22 cellular contexts compared by ENCODE assay signal in the genomic region with DNA sequence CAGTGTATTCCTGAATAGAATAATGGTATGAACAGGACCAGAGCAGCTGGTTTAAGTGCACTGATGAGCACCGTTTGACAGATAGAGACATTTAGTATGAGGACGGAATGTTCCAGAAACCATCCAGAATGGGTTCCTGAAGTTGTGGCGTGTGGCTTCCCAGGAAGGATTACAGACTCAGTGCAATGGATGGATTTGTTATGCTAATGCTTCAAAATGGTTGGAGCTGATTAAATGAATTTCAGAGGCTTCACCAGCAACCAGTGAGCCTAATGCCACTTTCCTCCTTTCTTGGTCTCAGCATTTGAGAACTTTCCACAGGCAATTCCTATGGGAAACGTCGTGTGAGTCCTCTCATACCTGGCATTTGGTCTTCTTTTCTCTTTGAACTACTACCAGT. TPM values are rescaled to one million over a fixed set of nuclear protein-coding genes. Genes with fewer than 3 reads are reported as not detected.
DNase-seq lines count a peak whose midpoint lies in the region; ATAC-seq, FAIRE-seq and TF ChIP-seq lines count a peak whose summit lies in the region.
"Had no signal": no experiment of that assay in that cellular context is flagged by ENCODE, and none has a peak within 500 bp of the region (broad histone marks: within the 10 kb centered on the region; RNA-seq: fewer than 3 reads in every experiment).

No MANE protein-coding gene starts in this region.

- H4K20me1 ChIP-seq in SK-N-SH (ENCODE audit: insufficient read depth) (peaks cover 22% of the 10 kb centered on the region; the same call in 1 of the 2 replicates), H1 (replicated peaks in 1 of 2; ENCODE audit: control insufficient read depth in 1 of 2, insufficient read depth in 2 of 2, low read length in 2 of 2) (peaks cover 2 to 3% of the 10 kb centered on the region in 2 experiments), neural progenitor cell (ENCODE audit: low read depth) (peaks cover 32% of the 10 kb centered on the region)

- H2BK15ac ChIP-seq in H1 (ENCODE audit: low read length), result no peak overlapping the region

- H3K9me3 ChIP-seq in SK-N-SH, result no peaks in the 10 kb centered on the region
- no peaks in the 10 kb centered on the region for H3K9me3 ChIP-seq in H1 (ENCODE audit: insufficient read depth in 2 of 2, low read depth in 1 of 2, low read length in 1 of 2)
- H3K9me3 ChIP-seq in neural progenitor cell (ENCODE audit: low read depth), result no peaks in the 10 kb centered on the region
- H3K9me3 ChIP-seq: gastrocnemius medialis, thyroid gland had no signal

- peaks cover 100% of the 10 kb centered on the region for H3K79me2 ChIP-seq in SK-N-SH (ENCODE audit: insufficient read depth)
- H3K79me2 ChIP-seq in H1 (ENCODE audit: control insufficient read depth in 1 of 2, insufficient read depth in 2 of 2, low read length in 2 of 2), result no peaks in the 10 kb centered on the region
- H3K79me2 ChIP-seq in neural progenitor cell (ENCODE audit: low read depth), result no peaks in the 10 kb centered on the region

- peak overlapping the region in 1 of 2 experiments; percentile 92; a peak in 1 of 4 replicates for H3K4me3 ChIP-seq in SK-N-SH (ENCODE audit: low read depth in 2 of 2, low read length in 1 of 2)
- H3K4me3 ChIP-seq in H1 (ENCODE audit: extremely low read depth in 1 of 4, insufficient read depth in 2 of 4, low read depth in 3 of 4, low read length in 4 of 4), result peak overlapping the region in 1 of 4 experiments; percentile 48; a peak in 1 of 8 replicates
- H3K4me3 ChIP-seq in neural progenitor cell, result peak overlapping the region; percentile 36
- H3K4me3 ChIP-seq: cardiac muscle cell, gastrocnemius medialis, PC-9, thyroid gland had no signal

- no peaks in the 10 kb centered on the region for H3K9me3 Mint-ChIP-seq in activated T-cell treated with anti-CD3 and anti-CD28 coated beads, Interleukin-2, amount 50 U/mL, for 72 hours
- no peaks in the 10 kb centered on the region for H3K9me3 Mint-ChIP-seq in activated T-cell treated with anti-CD3 and anti-CD28 coated beads, Interleukin-2, amount 50 U/mL, for 4 hours
- H3K9me3 Mint-ChIP-seq in neural progenitor cell, result no peaks in the 10 kb centered on the region

- H3K4me3 Mint-ChIP-seq in activated T-cell treated with anti-CD3 and anti-CD28 coated beads, Interleukin-2, amount 50 U/mL, for 72 hours, result peak overlapping the region; percentile 65 to 69
- no peak overlapping the region for H3K4me3 Mint-ChIP-seq in activated T-cell treated with anti-CD3 and anti-CD28 coated beads, Interleukin-2, amount 50 U/mL, for 4 hours
- no peak overlapping the region for H3K4me3 Mint-ChIP-seq in neural progenitor cell
- H3K4me3 Mint-ChIP-seq: stimulated activated naive B cell treated with anti-CD40 and anti-IgM and Interleukin-4, amounts not matched to agents 10 μg/mL and 1 μg/mL and 100 μg/mL, for 72 hours had no signal

- H3K23me2 ChIP-seq in H1 (ENCODE audit: low read depth, low read length), result peaks cover 9% of the 10 kb centered on the region; the same call in 1 of the 2 replicates

- DNase-seq in activated T-cell treated with anti-CD3 and anti-CD28 coated beads, Interleukin-2, amount 50 U/mL, for 72 hours, result no peak
- no peak for DNase-seq in activated T-cell treated with anti-CD3 and anti-CD28 coated beads, Interleukin-2, amount 50 U/mL, for 4 hours
- DNase-seq in SK-N-SH, result no peak
- no peak for DNase-seq in H1 (ENCODE audit: low read depth in 1 of 2, low spot score in 2 of 2)
- peak; percentile 28 for DNase-seq in neural progenitor cell (ENCODE audit: low spot score)
- no peak for DNase-seq in COLO829 (ENCODE audit: low spot score)
- no peak for DNase-seq in KG1 (lab: John Stamatoyannopoulos, UW)
- DNase-seq: amniotic stem cell; gastrocnemius medialis; NCI-H2029 treated with DMSO at 0.1 percent for 48 hours; NCI-H446; PC-9; SHP77 treated with DMSO at 0.1 percent for 48 hours; stimulated activated naive B cell treated with anti-CD40 and anti-IgM and Interleukin-4, amounts not matched to agents 10 μg/mL and 1 μg/mL and 100 μg/mL, for 72 hours; thyroid gland had no signal

- TF ChIP-seq CTCF in SK-N-SH (IDR thresholded peaks at IDR 0.05) (no peak), H1 (IDR thresholded peaks at IDR 0.05; ENCODE audit: control extremely low read depth in 1 of 3, insufficient read depth in 1 of 3, low read depth in 1 of 3, low read length in 3 of 3) (no peak), neural progenitor cell (IDR thresholded peaks at IDR 0.05) (no peak)

- no peak overlapping the region for H3K23ac ChIP-seq in H1 (ENCODE audit: insufficient read length)

- H3K27ac Mint-ChIP-seq in activated T-cell treated with anti-CD3 and anti-CD28 coated beads, Interleukin-2, amount 50 U/mL, for 72 hours, result peak overlapping the region; percentile 86
- no peak overlapping the region for H3K27ac Mint-ChIP-seq in neural progenitor cell
- H3K27ac Mint-ChIP-seq: progenitor cell of endocrine pancreas; stimulated activated naive B cell treated with anti-CD40 and anti-IgM and Interleukin-4, amounts not matched to agents 10 μg/mL and 1 μg/mL and 100 μg/mL, for 72 hours had no signal

- no peak; the same call in 1 of the 2 replicates for TF ChIP-seq RAD21 in SK-N-SH (IDR thresholded peaks at IDR 0.05; ENCODE audit: low read length)
- TF ChIP-seq RAD21 in H1 (IDR thresholded peaks at IDR 0.05 in 1 of 2, conservative IDR thresholded peaks at IDR 0.05 in 1 of 2; ENCODE audit: low read depth in 2 of 2, low read length in 2 of 2), result no peak

- POLR2A ChIA-PET in SK-N-SH (lab: Yijun Ruan, JAX) (interaction anchor here (0.7 to 1.4 kb wide), 3 partner anchors 15 to 52 kb away, joined by 3 to 10 read pairs (median 7); no protein-coding TSS in a partner anchor), H1 (lab: Charles Lee; ENCODE audit: partially characterized antibody) (interaction anchor here (0.6 to 2.6 kb wide), 3 partner anchors 10 to 267 kb away, joined by 3 to 10 read pairs (median 5); no protein-coding TSS in a partner anchor)

- 35% methylated on average over 5 of the region's 5 CpGs for WGBS in SK-N-SH (ENCODE audit: low lambda C conversion rate)
- WGBS in H1 (ENCODE audit: extremely low coverage in 1 of 2, insufficient coverage in 1 of 2, insufficient read length in 1 of 2, insufficient replicate concordance in 2 of 2, low coverage in 1 of 2, low lambda C conversion rate in 2 of 2, missing lambda C conversion rate in 1 of 2), 2 experiments, result 7% methylated on average over 5 of the region's 5 CpGs; no CpG with 5 or more reads in 1 of the 2 experiments

- no peaks in the 10 kb centered on the region for H3K27me3 Mint-ChIP-seq in activated T-cell treated with anti-CD3 and anti-CD28 coated beads, Interleukin-2, amount 50 U/mL, for 72 hours (ENCODE audit: low read depth)
- no peaks in the 10 kb centered on the region for H3K27me3 Mint-ChIP-seq in activated T-cell treated with anti-CD3 and anti-CD28 coated beads, Interleukin-2, amount 50 U/mL, for 4 hours (ENCODE audit: low read depth)
- peaks cover 55% of the 10 kb centered on the region for H3K27me3 Mint-ChIP-seq in neural progenitor cell (ENCODE audit: insufficient read depth, low read depth)

- H3K79me1 ChIP-seq in H1 (ENCODE audit: low read depth, low read length), result no peaks in the 10 kb centered on the region

- no peak overlapping the region for H2BK12ac ChIP-seq in H1 (ENCODE audit: low read depth, low read length)

- H3K9me2 ChIP-seq in SK-N-SH, result no peaks in the 10 kb centered on the region

- no peak overlapping the region for H3K18ac ChIP-seq in H1 (ENCODE audit: extremely low read depth, low read length)

- H2BK20ac ChIP-seq in H1 (ENCODE audit: low read length), result no peak overlapping the region

- no peak overlapping the region for H2AFZ ChIP-seq in SK-N-SH (ENCODE audit: low read depth)
- H2AFZ ChIP-seq in H1 (ENCODE audit: low read length), result no peak overlapping the region
- H2AFZ ChIP-seq in neural progenitor cell (replicated peaks), result no peak overlapping the region
- H2AFZ ChIP-seq: PC-9 had no signal

- no peak overlapping the region for H3K4ac ChIP-seq in H1 (replicated peaks; ENCODE audit: insufficient read length, low read depth, low read length)

- H2BK120ac ChIP-seq in H1 (replicated peaks; ENCODE audit: low read depth, low read length), result no peak overlapping the region

- no peak for TF ChIP-seq EP300 in SK-N-SH (IDR thresholded peaks at IDR 0.05; ENCODE audit: borderline replicate concordance in 1 of 2, low read depth in 1 of 2, low read length in 1 of 2)
- no peak for TF ChIP-seq EP300 in H1 (IDR thresholded peaks at IDR 0.05; ENCODE audit: borderline replicate concordance in 1 of 2, low read depth in 2 of 2, low read length in 2 of 2)

- ATAC-seq in activated T-cell treated with anti-CD3 and anti-CD28 coated beads, Interleukin-2, amount 50 U/mL, for 72 hours (replicated peaks in 1 of 2), result no peak
- ATAC-seq in activated T-cell treated with anti-CD3 and anti-CD28 coated beads, Interleukin-2, amount 50 U/mL, for 4 hours, result no peak
- no peak for ATAC-seq in GM19455 (IDR thresholded peaks at IDR 0.05; ENCODE audit: unreplicated experiment)
- ATAC-seq: esophagus mucosa; gastrocnemius medialis; stimulated activated naive B cell treated with anti-CD40 and anti-IgM and Interleukin-4, amounts not matched to agents 10 μg/mL and 1 μg/mL and 100 μg/mL, for 72 hours had no signal

- no peak overlapping the region for H3K14ac ChIP-seq in H1 (ENCODE audit: insufficient read length)

- FAIRE-seq in H1 (lab: Jason Lieb, UNC), result peak; percentile 87
- FAIRE-seq: GM12891 had no signal

- H3K4me2 ChIP-seq in SK-N-SH, result peak overlapping the region; percentile 98
- peak overlapping the region; percentile 72 to 84; a peak in 2 of 4 replicates for H3K4me2 ChIP-seq in H1 (ENCODE audit: insufficient read depth in 1 of 2, low read depth in 2 of 2, low read length in 2 of 2)
- peak overlapping the region; percentile 74 for H3K4me2 ChIP-seq in neural progenitor cell
- H3K4me2 ChIP-seq: PC-9 had no signal

- H3K36me3 ChIP-seq in SK-N-SH (replicated peaks in 1 of 2; ENCODE audit: control insufficient read depth in 1 of 2, insufficient read depth in 2 of 2, low read length in 1 of 2) (peaks cover 73 to 74% of the 10 kb centered on the region in 2 experiments), H1 (ENCODE audit: control insufficient read depth in 2 of 4, insufficient read depth in 4 of 4, low read length in 3 of 4) (no peaks in the 10 kb centered on the region), neural progenitor cell (no peaks in the 10 kb centered on the region)
- H3K36me3 ChIP-seq: cardiac muscle cell, gastrocnemius medialis had no signal

- H4K91ac ChIP-seq in H1 (replicated peaks; ENCODE audit: insufficient read length, low read length), result no peak overlapping the region

- no peak overlapping the region for H4K8ac ChIP-seq in H1 (ENCODE audit: extremely low read depth, insufficient read depth, low read length)

- H3K36me3 Mint-ChIP-seq in activated T-cell treated with anti-CD3 and anti-CD28 coated beads, Interleukin-2, amount 50 U/mL, for 72 hours (ENCODE audit: insufficient read depth in 2 of 2), result peaks cover 33 to 55% of the 10 kb centered on the region in 2 donors
- peaks cover 66% of the 10 kb centered on the region for H3K36me3 Mint-ChIP-seq in activated T-cell treated with anti-CD3 and anti-CD28 coated beads, Interleukin-2, amount 50 U/mL, for 4 hours (ENCODE audit: insufficient read depth)
- H3K36me3 Mint-ChIP-seq in neural progenitor cell, result no peaks in the 10 kb centered on the region

- peak overlapping the region; percentile 96 to 98 for H3K27ac ChIP-seq in SK-N-SH (ENCODE audit: low read depth in 2 of 2, low read length in 1 of 2)
- H3K27ac ChIP-seq in H1 (ENCODE audit: low read depth, low read length), result no peak overlapping the region
- H3K27ac ChIP-seq in neural progenitor cell, result no peak overlapping the region
- H3K27ac ChIP-seq: C4-2B, cardiac muscle cell, PC-9, thyroid gland had no signal

- peaks cover 56% of the 10 kb centered on the region for H3F3A ChIP-seq in SK-N-SH (replicated peaks; ENCODE audit: insufficient read depth)
- H3F3A ChIP-seq in neural progenitor cell (ENCODE audit: low read depth), result peaks cover 52% of the 10 kb centered on the region

- H3K9ac ChIP-seq in SK-N-SH, result peak overlapping the region; percentile 96
- H3K9ac ChIP-seq in H1 (replicated peaks in 1 of 4; ENCODE audit: extremely low read depth in 1 of 4, low read depth in 3 of 4, low read length in 3 of 4), result no peak overlapping the region
- H3K9ac ChIP-seq in neural progenitor cell, result no peak overlapping the region

- no peak overlapping the region for H4K5ac ChIP-seq in H1 (ENCODE audit: insufficient read length, low read depth, low read length)

- no peaks in the 10 kb centered on the region for H3K27me3 ChIP-seq in SK-N-SH (ENCODE audit: insufficient read depth)
- peaks cover 22 to 63% (median 51%) of the 10 kb centered on the region in 4 experiments for H3K27me3 ChIP-seq in H1 (replicated peaks in 1 of 4; ENCODE audit: control insufficient read depth in 3 of 4, extremely low read depth in 1 of 4, insufficient read depth in 3 of 4, low read length in 3 of 4)
- H3K27me3 ChIP-seq in neural progenitor cell, result peaks cover 79% of the 10 kb centered on the region
- H3K27me3 ChIP-seq: thyroid gland had no signal

- no peak for TF ChIP-seq POLR2A in H1 (IDR thresholded peaks at IDR 0.05; ENCODE audit: control extremely low read depth in 1 of 2, low read depth in 2 of 2, low read length in 2 of 2)

- H3K4me1 Mint-ChIP-seq in activated T-cell treated with anti-CD3 and anti-CD28 coated beads, Interleukin-2, amount 50 U/mL, for 72 hours (ENCODE audit: low read depth), result peaks cover 98% of the 10 kb centered on the region
- H3K4me1 Mint-ChIP-seq in activated T-cell treated with anti-CD3 and anti-CD28 coated beads, Interleukin-2, amount 50 U/mL, for 4 hours (ENCODE audit: low read depth), result peaks cover 92% of the 10 kb centered on the region
- peaks cover 36% of the 10 kb centered on the region for H3K4me1 Mint-ChIP-seq in neural progenitor cell

- CTCF ChIA-PET in SK-N-SH (lab: Yijun Ruan, JAX) (interaction anchor here (1.2 to 1.6 kb wide), 4 partner anchors 10 to 576 kb away, joined by 3 to 6 read pairs (median 4); partner anchors contain the start of gene GATA3), H1 (lab: Charles Lee; ENCODE audit: partially characterized antibody) (interaction anchor here (0.9 kb wide), 1 partner anchor 11 kb away, joined by 5 read pairs; no protein-coding TSS in a partner anchor)

- no peak overlapping the region for H2AK5ac ChIP-seq in H1 (ENCODE audit: low read depth, low read length)

- H3K56ac ChIP-seq in H1 (replicated peaks; ENCODE audit: insufficient read length, low read depth, low read length), result no peak overlapping the region

- peaks cover 42 to 70% of the 10 kb centered on the region in 2 experiments for H3K4me1 ChIP-seq in SK-N-SH (ENCODE audit: control insufficient read depth in 1 of 2, insufficient read depth in 2 of 2, low read depth in 1 of 2, low read length in 1 of 2)
- peaks cover 21 to 29% (median 27%) of the 10 kb centered on the region in 4 experiments for H3K4me1 ChIP-seq in H1 (replicated peaks in 1 of 4; ENCODE audit: control insufficient read depth in 3 of 4, insufficient read depth in 4 of 4, low read length in 3 of 4)
- H3K4me1 ChIP-seq in neural progenitor cell, result peaks cover 55% of the 10 kb centered on the region
- H3K4me1 ChIP-seq: gastrocnemius medialis, thyroid gland had no signal

- no peak overlapping the region for H2BK5ac ChIP-seq in H1 (ENCODE audit: low read depth, low read length)

RNA-seq across cellular contexts. Expression of gene GATA3, which starts 9.9 kb away (rescaled TPM):
- 10 to 100 TPM; 40.4 to 50.2 TPM for total RNA-seq in activated T-cell treated with anti-CD3 and anti-CD28 coated beads, Interleukin-2, amount 50 U/mL, for 72 hours
- 10 to 100 TPM; 28.1 to 71.9 (median 42.1) TPM for total RNA-seq in activated T-cell treated with anti-CD3 and anti-CD28 coated beads, Interleukin-2, amount 50 U/mL, for 4 hours
- polyA plus RNA-seq in SK-N-SH (2012; rRNA removed) (5.1 and 14.3 TPM in 2 replicates), H1 (2011; rRNA removed) (0.02 and 0.11 TPM in 2 replicates)
- 13.1 and 16.2 TPM in 2 replicates for polyA plus RNA-seq in SK-N-SH (2012; cell fraction: cytosol; rRNA removed)
- polyA plus RNA-seq in SK-N-SH (2012; cell fraction: nucleus; rRNA removed), result 24.8 and 29.4 TPM in 2 replicates
- 0.43 and 0.80 TPM in 2 replicates for total RNA-seq in H1 (2021; fragmentation: NEBNext Ultra II Directional; extraction: Animal tissue kit (Norgen Biotek cat#: 25700))
- polyA plus RNA-seq in H1 (2011; cell fraction: cytosol; rRNA removed), result 0.06 TPM
- 0.04 TPM for polyA plus RNA-seq in H1 (2011; cell fraction: nucleus; rRNA removed)
- polyA plus RNA-seq in H1 (2012, experiment 1 of 2), result 0.13 to 0.23 TPM (median 0.18 TPM) in 3 of 4 replicates, not detected in the other
- polyA plus RNA-seq in H1 (2012, experiment 2 of 2), result 0.21 TPM
- 0.30 TPM for polyA plus RNA-seq in H1 (2013, experiment 1 of 2)
- 0.29 TPM for polyA plus RNA-seq in H1 (2013, experiment 2 of 2)
- polyA minus RNA-seq in H1 (2011; rRNA and poly(A)+ RNA removed), result not detected in 2 replicates
- not detected for polyA minus RNA-seq in H1 (2011; cell fraction: cytosol; rRNA and poly(A)+ RNA removed)
- polyA minus RNA-seq in H1 (2011; cell fraction: nucleus; rRNA and poly(A)+ RNA removed), result not detected
- 0.09 TPM in 1 of 2 replicates, not detected in the other for total RNA-seq in neural progenitor cell (ENCODE audit: low replicate concordance)
- polyA plus RNA-seq: neural cell had no signal

Comparison
In these comparisons a context has a peak if more than half of its experiments do, and no peak if none do; other contexts are left out.
1. H3K4me3 Mint-ChIP-seq: peak in activated T-cell treated with anti-CD3 and anti-CD28 coated beads, Interleukin-2, amount 50 U/mL, for 72 hours (2 of 2); none in activated T-cell treated with anti-CD3 and anti-CD28 coated beads, Interleukin-2, amount 50 U/mL, for 4 hours (single experiment) and neural progenitor cell (single experiment).
2. H3K27ac ChIP-seq: peak in SK-N-SH (2 of 2); none in H1 (single experiment) and neural progenitor cell (single experiment).
3. RNA of gene GATA3, which starts 9.9 kb away (total RNA-seq): 40.4 to 50.2 TPM in activated T-cell treated with anti-CD3 and anti-CD28 coated beads, Interleukin-2, amount 50 U/mL, for 72 hours and 28.1 to 71.9 TPM in activated T-cell treated with anti-CD3 and anti-CD28 coated beads, Interleukin-2, amount 50 U/mL, for 4 hours; 0.43 to 0.80 TPM in H1 and 0.09 TPM in neural progenitor cell; every median in the first group is over 10 times any median in the second.
4. Peak in every context shown above with its lines, with median percentiles within 50 percentile points of each other: H3K4me2 ChIP-seq.